Comparison of ENCODE assay signal across 10 cellular contexts in the genomic region with DNA sequence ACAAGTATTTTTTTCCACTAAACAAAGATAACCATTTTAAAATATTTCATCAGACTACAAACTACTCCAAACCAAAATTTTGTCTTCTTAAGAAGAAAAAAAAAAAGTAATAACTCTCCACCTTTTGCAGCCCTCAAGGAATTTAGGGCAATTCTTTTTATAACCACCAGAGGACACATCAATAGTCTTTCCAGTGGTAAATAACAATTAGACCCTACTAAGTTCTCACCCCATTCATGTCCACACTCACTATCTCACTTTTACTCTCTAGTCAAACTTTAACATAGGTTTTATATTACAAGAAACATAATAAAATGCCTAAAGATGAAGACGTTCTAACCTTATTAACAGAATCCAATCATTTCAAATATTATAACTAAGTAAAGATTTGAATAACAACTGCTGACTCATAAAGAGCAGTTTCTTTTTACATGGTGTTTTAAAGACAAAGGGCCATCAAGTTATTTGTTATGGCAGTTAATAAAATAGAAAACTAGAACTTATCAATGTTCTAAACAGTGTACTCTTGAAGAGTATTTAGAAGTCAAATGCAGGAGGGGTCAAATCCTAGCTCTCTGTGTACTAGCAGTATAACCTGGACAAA. TPM values are rescaled to one million over a fixed set of nuclear protein-coding genes. Genes with fewer than 3 reads are reported as not detected.
DNase-seq lines count a peak whose midpoint lies in the region; ATAC-seq and TF ChIP-seq lines count a peak whose summit lies in the region.
"Had no signal": no experiment of that assay in that cellular context is flagged by ENCODE, and none has a peak within 500 bp of the region (broad histone marks: within the 10 kb centered on the region; RNA-seq: fewer than 3 reads in every experiment).

No MANE protein-coding gene starts in this region.

- intact Hi-C loops in prostate gland (cut with DNase I): no loop called here

- no peak overlapping the region for H3K27ac ChIP-seq in prostate gland

- H3K4me3 ChIP-seq in prostate gland: no peak overlapping the region

- H3K36me3 ChIP-seq in prostate gland: no peaks in the 10 kb centered on the region

- TF ChIP-seq CTCF in prostate gland (IDR thresholded peaks at IDR 0.05): no peak

- no peak for TF ChIP-seq POLR2A in prostate gland (IDR thresholded peaks at IDR 0.05)

- no peaks in the 10 kb centered on the region for H3K4me1 ChIP-seq in prostate gland (replicated peaks)

- no peaks in the 10 kb centered on the region for H3K9me3 ChIP-seq in prostate gland

- H3K27me3 ChIP-seq in prostate gland (replicated peaks; ENCODE audit: insufficient read depth): no peaks in the 10 kb centered on the region

- 13% methylated on average over 1 of the region's 1 CpG for WGBS in prostate gland

- peak; percentile 4 for DNase-seq in COR-L47 (lab: John Stamatoyannopoulos, UW)
- peak; percentile 15 for DNase-seq in dermis blood vessel endothelial cell
- no peak for DNase-seq in activated T-cell treated with anti-CD3 and anti-CD28 coated beads, Interleukin-2, amount 50 U/mL, for 1 hour
- no peak for DNase-seq in prostate gland (ENCODE audit: low spot score)
- no peak for DNase-seq in NCI-H2227 (lab: John Stamatoyannopoulos, UW; ENCODE audit: unreplicated experiment)
- DNase-seq: activated CD4-positive, alpha-beta T cell treated with anti-CD3 and anti-CD28 coated beads, Interleukin-2, amount 50 U/mL, for 4 hours had no signal

- ATAC-seq in GM21367 (IDR thresholded peaks at IDR 0.05; ENCODE audit: unreplicated experiment) (peak; percentile 59), HG03432 (IDR thresholded peaks at IDR 0.05; ENCODE audit: unreplicated experiment) (peak; percentile 74), GM19324 (IDR thresholded peaks at IDR 0.05; ENCODE audit: low FRiP score, unreplicated experiment) (no peak)

RNA-seq across cellular contexts. Expression of a gene that starts 33.0 kb away (rescaled TPM):
- total RNA-seq in dermis blood vessel endothelial cell (under 0.01 and 0.34 TPM in 2 replicates), prostate gland (1 to 10 TPM in 1 of 2 donors, not detected in 1; 3.0 TPM)
- total RNA-seq: Daoy had no signal

RNA-seq across cellular contexts. Expression of a gene that starts 44.3 kb away (rescaled TPM):
- total RNA-seq in dermis blood vessel endothelial cell: 40.0 and 66.4 TPM in 2 replicates
- 10 to 100 TPM; 40.5 to 78.7 TPM for total RNA-seq in prostate gland

Comparison
In these comparisons a context has a peak if more than half of its experiments do, and no peak if none do; other contexts are left out.
1. DNase-seq: peak in COR-L47 (single experiment) and dermis blood vessel endothelial cell (single experiment); none in activated T-cell treated with anti-CD3 and anti-CD28 coated beads, Interleukin-2, amount 50 U/mL, for 1 hour (single experiment), prostate gland (single experiment) and NCI-H2227 (single experiment).